12 cellular contexts compared by ENCODE assay signal in the genomic region with DNA sequence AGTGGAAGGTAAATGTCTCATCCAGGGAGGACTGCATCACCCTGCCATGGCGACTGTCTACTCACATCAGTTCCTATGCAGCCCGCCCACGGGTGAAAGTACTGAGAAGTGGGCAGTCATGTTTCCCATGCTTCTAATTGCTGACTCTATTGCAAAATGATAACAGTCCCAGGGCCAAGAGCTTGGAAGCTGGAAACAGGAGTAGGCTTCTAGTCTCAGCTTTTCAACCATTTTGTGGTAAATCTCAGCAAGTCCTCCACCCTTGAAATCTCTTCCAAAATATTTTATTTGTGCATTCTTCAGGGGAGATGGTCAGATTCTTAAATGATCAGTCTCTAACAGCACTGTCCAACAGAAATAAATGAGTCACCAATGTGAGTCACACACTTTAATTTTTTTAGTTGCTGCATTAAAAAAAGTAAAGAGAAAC.
DNase-seq lines count a peak whose midpoint lies in the region; ATAC-seq and TF ChIP-seq lines count a peak whose summit lies in the region.
"Had no signal": no experiment of that assay in that cellular context is flagged by ENCODE, and none has a peak within 500 bp of the region (broad histone marks: within the 10 kb centered on the region; RNA-seq: fewer than 3 reads in every experiment).

No MANE protein-coding gene starts in this region.

- H3K79me1 ChIP-seq in mesenchymal stem cell (replicated peaks; ENCODE audit: low read length, poor library complexity, severe bottlenecking), result no peaks in the 10 kb centered on the region

- H3K9me2 ChIP-seq in HCT116 (ENCODE audit: insufficient read depth) (no peaks in the 10 kb centered on the region), OCI-LY7 (ENCODE audit: insufficient read depth, low read length) (no peaks in the 10 kb centered on the region)

- no TSS peak for BruUV-seq in HCT116 (replicated peaks; lab: Mats Ljungman, UMichigan)
- no TSS peak for BruUV-seq in OCI-LY7 (replicated peaks; lab: Mats Ljungman, UMichigan)

- H3K23ac ChIP-seq in mesenchymal stem cell (ENCODE audit: low read length in 2 of 2), result no peak overlapping the region

- TF ChIP-seq RAD21 in HCT116 (IDR thresholded peaks at IDR 0.05; ENCODE audit: low read depth), result no peak

- H4K91ac ChIP-seq in mesenchymal stem cell (ENCODE audit: low read length), result no peak overlapping the region

- no peak overlapping the region for H3K9ac ChIP-seq in BLaER1 treated with 17β-estradiol and CSF1 and Interleukin-3, amounts not matched to agents 10 nM and 100 nM
- H3K9ac ChIP-seq in HCT116 (ENCODE audit: low read length) (no peak overlapping the region), mesenchymal stem cell (ENCODE audit: low read length) (peak overlapping the region; percentile 17)
- H3K9ac ChIP-seq: parathyroid adenoma had no signal

- no peaks in the 10 kb centered on the region for H4K20me1 ChIP-seq in BLaER1 treated with 17β-estradiol and CSF1 and Interleukin-3, amounts not matched to agents 10 nM and 100 nM
- no peaks in the 10 kb centered on the region for H4K20me1 ChIP-seq in HCT116 (ENCODE audit: insufficient read depth)
- H4K20me1 ChIP-seq in OCI-LY7 (ENCODE audit: insufficient read depth, low read length), result no peaks in the 10 kb centered on the region

- no peak overlapping the region for H3K27ac ChIP-seq in BLaER1 treated with 17β-estradiol and CSF1 and Interleukin-3, amounts not matched to agents 10 nM and 100 nM
- no peak overlapping the region for H3K27ac ChIP-seq in HCT116 (ENCODE audit: low read depth, low read length)
- H3K27ac ChIP-seq in mesenchymal stem cell (ENCODE audit: low read length, poor library complexity, severe bottlenecking), result no peak overlapping the region
- no peak overlapping the region for H3K27ac ChIP-seq in OCI-LY7 (ENCODE audit: low read depth, low read length, poor library complexity, severe bottlenecking)
- H3K27ac ChIP-seq: parathyroid adenoma had no signal

- DNase-seq in HCT116 (ENCODE audit: low read depth, low spot score) (no peak), amniotic epithelial cell (ENCODE audit: low read depth) (peak; percentile 36), mesenchymal stem cell (peak; percentile 41), NCI-H526 (lab: John Stamatoyannopoulos, UW) (no peak), NCI-H2171 (lab: John Stamatoyannopoulos, UW) (no peak), OCI-LY7 (ENCODE audit: low spot score) (no peak), SW 1271 (lab: John Stamatoyannopoulos, UW) (no peak)
- DNase-seq: islet precursor cell, NCI-H146, RPMI8226 had no signal

- H3K4me2 ChIP-seq in BLaER1 treated with 17β-estradiol and CSF1 and Interleukin-3, amounts not matched to agents 10 nM and 100 nM, result peak overlapping the region in 10 of 11 experiments; percentile 10 to 56 (median 31); a peak in 12 of 22 replicates
- no peak overlapping the region for H3K4me2 ChIP-seq in HCT116 (ENCODE audit: low read length)
- H3K4me2 ChIP-seq in mesenchymal stem cell (ENCODE audit: low read length, poor library complexity, severe bottlenecking), result no peak overlapping the region
- H3K4me2 ChIP-seq in OCI-LY7 (ENCODE audit: low read length), result no peak overlapping the region

- no peak overlapping the region for H3K4ac ChIP-seq in mesenchymal stem cell (ENCODE audit: low read depth in 1 of 2, low read length in 2 of 2)

- H3K79me2 ChIP-seq in HCT116 (ENCODE audit: insufficient read depth, low read length), result no peaks in the 10 kb centered on the region
- H3K79me2 ChIP-seq in OCI-LY7 (ENCODE audit: insufficient read depth, low read depth, low read length), result no peaks in the 10 kb centered on the region
- H3K79me2 ChIP-seq: parathyroid adenoma had no signal

- H2BK5ac ChIP-seq in mesenchymal stem cell (ENCODE audit: low read depth, low read length, poor library complexity, severe bottlenecking), result no peak overlapping the region

- no peak for TF ChIP-seq CTCF in HCT116 (IDR thresholded peaks at IDR 0.05 in 2 of 3, conservative IDR thresholded peaks at IDR 0.05 in 1 of 3; ENCODE audit: borderline replicate concordance in 1 of 3, insufficient read depth in 1 of 3, low read depth in 2 of 3, low read length in 2 of 3)
- no peak for TF ChIP-seq CTCF in OCI-LY7 (conservative IDR thresholded peaks at IDR 0.05; ENCODE audit: low read length)

- H3K9me3 ChIP-seq in BLaER1 treated with 17β-estradiol and CSF1 and Interleukin-3, amounts not matched to agents 10 nM and 100 nM (replicated peaks in 1 of 11), result peaks cover 0 to 11% (median 0%) of the 10 kb centered on the region in 11 experiments; a peak in 4 of 22 replicates
- no peaks in the 10 kb centered on the region for H3K9me3 ChIP-seq in HCT116 (ENCODE audit: control insufficient read depth in 1 of 2, insufficient read depth in 1 of 2, low read depth in 1 of 2, low read length in 2 of 2)
- no peaks in the 10 kb centered on the region for H3K9me3 ChIP-seq in mesenchymal stem cell (ENCODE audit: control insufficient read depth, low read length)
- H3K9me3 ChIP-seq in OCI-LY7 (ENCODE audit: low read length), result no peaks in the 10 kb centered on the region

- WGBS in mesenchymal stem cell, result 91% methylated on average over 3 of the region's 3 CpGs

- no peak for TF ChIP-seq POLR2A in HCT116 (IDR thresholded peaks at IDR 0.05; ENCODE audit: borderline replicate concordance, extremely low read depth, insufficient read depth, insufficient read length)

- intact Hi-C loops in HCT116 (cut with micrococcal nuclease) (no loop called here), OCI-LY7 (cut with micrococcal nuclease; ENCODE audit: unreplicated experiment) (no loop called here)

- H3K36me3 ChIP-seq in BLaER1 treated with 17β-estradiol and CSF1 and Interleukin-3, amounts not matched to agents 10 nM and 100 nM, result no peaks in the 10 kb centered on the region; a peak in 1 of 22 replicates
- H3K36me3 ChIP-seq in HCT116 (ENCODE audit: control insufficient read depth in 1 of 2, insufficient read depth in 2 of 2, low read length in 2 of 2) (no peaks in the 10 kb centered on the region), mesenchymal stem cell (ENCODE audit: control insufficient read depth in 1 of 2, insufficient read depth in 2 of 2, low read depth in 1 of 2, low read length in 2 of 2) (no peaks in the 10 kb centered on the region), OCI-LY7 (ENCODE audit: insufficient read depth, low read length) (no peaks in the 10 kb centered on the region)

- POLR2A ChIA-PET in HCT116 (lab: Charles Lee) (interaction anchor here (1.1 kb wide), 1 partner anchor 9 kb away, joined by 4 read pairs; no protein-coding TSS in a partner anchor), OCI-LY7 (lab: Charles Lee) (interaction anchor here (0.5 kb wide), 1 partner anchor 1602 kb away, joined by 3 read pairs; no protein-coding TSS in a partner anchor)

- no peak overlapping the region for H2BK15ac ChIP-seq in mesenchymal stem cell (ENCODE audit: low read depth, poor library complexity, severe bottlenecking)

- H2AFZ ChIP-seq in HCT116 (ENCODE audit: low read depth, low read length, poor library complexity, severe bottlenecking) (no peak overlapping the region), mesenchymal stem cell (ENCODE audit: low read depth, low read length) (no peak overlapping the region), OCI-LY7 (ENCODE audit: low read length) (no peak overlapping the region)
- H2AFZ ChIP-seq: parathyroid adenoma had no signal

- no peak overlapping the region for H3K14ac ChIP-seq in mesenchymal stem cell (ENCODE audit: low read length in 2 of 2)

- CTCF ChIA-PET in HCT116 (lab: Charles Lee) (interaction anchor here (1.2 to 4.4 kb wide), 2 partner anchors 10 to 13 kb away, joined by 6 to 27 read pairs; no protein-coding TSS in a partner anchor), OCI-LY7 (lab: Charles Lee; ENCODE audit: unreplicated experiment) (no interaction called here)

- no peak overlapping the region for H4K8ac ChIP-seq in mesenchymal stem cell (ENCODE audit: low read length)

- H2BK12ac ChIP-seq in mesenchymal stem cell (ENCODE audit: low read length in 2 of 2), result no peak overlapping the region

- no peak for ATAC-seq in HCT116

- RAD21 ChIA-PET in HCT116 (lab: Charles Lee; ENCODE audit: low non-redundant PET in 1 of 2, low total read pairs in 2 of 2, uncharacterized antibody in 2 of 2, unreplicated experiment in 2 of 2), result no interaction called here

- no peak overlapping the region for H2AK5ac ChIP-seq in mesenchymal stem cell (ENCODE audit: low read length, severe bottlenecking)

- H3K18ac ChIP-seq in mesenchymal stem cell (ENCODE audit: low read depth in 1 of 2, low read length in 2 of 2), result no peak overlapping the region

- no peaks in the 10 kb centered on the region for H3K27me3 ChIP-seq in BLaER1 treated with 17β-estradiol and CSF1 and Interleukin-3, amounts not matched to agents 10 nM and 100 nM
- H3K27me3 ChIP-seq in HCT116 (ENCODE audit: insufficient read depth, low read length), result 0 out of 2 replicates have a peak, but pooled peaks cover 6% of the 10 kb centered on the region
- no peaks in the 10 kb centered on the region for H3K27me3 ChIP-seq in mesenchymal stem cell (ENCODE audit: control insufficient read depth in 1 of 2, insufficient read depth in 1 of 2, low read length in 2 of 2)

- H3K4me1 ChIP-seq in BLaER1 treated with 17β-estradiol and CSF1 and Interleukin-3, amounts not matched to agents 10 nM and 100 nM, result peaks cover 36 to 53% (median 45%) of the 10 kb centered on the region in 10 experiments
- H3K4me1 ChIP-seq in HCT116 (ENCODE audit: control insufficient read depth in 1 of 2, insufficient read depth in 2 of 2, low read length in 2 of 2) (peaks cover 4 to 10% of the 10 kb centered on the region in 2 experiments; a peak in 2 of 4 replicates), mesenchymal stem cell (ENCODE audit: control insufficient read depth, insufficient read depth, low read depth, low read length) (peaks cover 5% of the 10 kb centered on the region), OCI-LY7 (ENCODE audit: insufficient read depth, low read length, poor library complexity, severe bottlenecking) (peaks cover 22% of the 10 kb centered on the region)
- H3K4me1 ChIP-seq: parathyroid adenoma had no signal

- H2BK120ac ChIP-seq in mesenchymal stem cell (ENCODE audit: low read depth, low read length), result no peak overlapping the region

- no peak overlapping the region for H3K4me3 ChIP-seq in BLaER1 treated with 17β-estradiol and CSF1 and Interleukin-3, amounts not matched to agents 10 nM and 100 nM
- H3K4me3 ChIP-seq in HCT116 (replicated peaks in 1 of 2; ENCODE audit: low read depth in 1 of 2, low read length in 2 of 2), result no peak overlapping the region
- peak overlapping the region in 1 of 2 experiments; percentile 38 for H3K4me3 ChIP-seq in mesenchymal stem cell (ENCODE audit: insufficient read depth in 1 of 2, low read depth in 1 of 2, low read length in 2 of 2)
- H3K4me3 ChIP-seq in OCI-LY7 (ENCODE audit: low read depth, low read length, poor library complexity, severe bottlenecking), result no peak overlapping the region

TF ChIP-seq in HCT116, 20 proteins besides CTCF, POLR2A, EP300 and RAD21:
- TF ChIP-seq FOSL1 (IDR thresholded peaks at IDR 0.05; ENCODE audit: low read depth) (peak; percentile 42; the same call in 1 of the 2 replicates), YY1 (IDR thresholded peaks at IDR 0.05; ENCODE audit: extremely low read depth, insufficient replicate concordance, low read depth, low read length) (no peak)

Comparison
In these comparisons a context has a peak if more than half of its experiments do, and no peak if none do; other contexts are left out.
1. H3K4me2 ChIP-seq: peak in BLaER1 treated with 17β-estradiol and CSF1 and Interleukin-3, amounts not matched to agents 10 nM and 100 nM (10 of 11); none in HCT116 (single experiment), mesenchymal stem cell (single experiment) and OCI-LY7 (single experiment).
2. DNase-seq: peak in amniotic epithelial cell (single experiment) and mesenchymal stem cell (single experiment); none in HCT116 (single experiment), NCI-H526 (0 of 2), NCI-H2171 (single experiment), OCI-LY7 (single experiment) and SW 1271 (0 of 2).